ENCODE assay signal across 14 cellular contexts in the genomic region with DNA sequence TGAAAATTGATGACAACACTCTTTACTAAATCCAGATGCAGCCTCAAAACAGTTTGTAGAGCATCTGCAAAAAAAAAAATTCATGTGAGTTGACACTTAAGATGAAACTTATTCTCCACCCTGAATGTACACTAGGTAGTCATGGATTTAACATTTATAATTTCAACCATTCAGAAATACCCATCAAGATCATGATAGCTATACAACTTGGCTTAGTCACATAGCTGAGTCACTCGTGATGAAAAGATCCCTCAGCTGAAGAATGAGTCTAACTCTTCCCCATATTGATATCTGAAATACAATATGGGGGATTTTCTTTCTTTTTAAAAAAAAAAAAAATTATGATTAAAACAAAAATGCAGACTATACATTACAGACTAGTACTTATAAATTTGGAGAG.
A peak's percentile ranks its signal among the peaks of the same experiment; 100 is the strongest.
DNase-seq lines count a peak whose midpoint lies in the region; TF ChIP-seq lines count a peak whose summit lies in the region.
"Had no signal": no experiment of that assay in that cellular context is flagged by ENCODE, and none has a peak within 500 bp of the region (broad histone marks: within the 10 kb centered on the region; RNA-seq: fewer than 3 reads in every experiment).

No MANE protein-coding gene starts in this region.

- TF ChIP-seq CTCF in brain microvascular endothelial cell (IDR thresholded peaks at IDR 0.05; ENCODE audit: low read depth, low read length, missing control alignments) = no peak
- TF ChIP-seq CTCF in osteoblast (IDR thresholded peaks at IDR 0.05; ENCODE audit: extremely low read depth, low read depth, low read length) = no peak
- no peak for TF ChIP-seq CTCF in BE2C (IDR thresholded peaks at IDR 0.05; ENCODE audit: low read depth, low read length)

- in situ Hi-C loops in brain microvascular endothelial cell (cut with HindIII; ENCODE audit: low pct_ligation_motif_present, low sequenced_read_pairs) = no loop called here

- peak overlapping the region; percentile 78 for H3K27ac Mint-ChIP-seq in activated T-cell treated with anti-CD3 and anti-CD28 coated beads, Interleukin-2, amount 50 U/mL, for 24 hours
- H3K27ac Mint-ChIP-seq: B cell, nephron had no signal

- H3K4me3 Mint-ChIP-seq in activated T-cell treated with anti-CD3 and anti-CD28 coated beads, Interleukin-2, amount 50 U/mL, for 24 hours = no peak overlapping the region
- H3K4me3 Mint-ChIP-seq: B cell, nephron had no signal

- H3K9me3 ChIP-seq in osteoblast (ENCODE audit: low read depth, low read length) = no peaks in the 10 kb centered on the region
- peaks cover 6% of the 10 kb centered on the region; the same call in 1 of the 2 replicates for H3K9me3 ChIP-seq in BE2C

- H3K27me3 Mint-ChIP-seq in activated T-cell treated with anti-CD3 and anti-CD28 coated beads, Interleukin-2, amount 50 U/mL, for 24 hours = no peaks in the 10 kb centered on the region
- H3K27me3 Mint-ChIP-seq: B cell had no signal

- no peak overlapping the region for H2AFZ ChIP-seq in osteoblast (ENCODE audit: low read length)

- H3K4me1 ChIP-seq in osteoblast (ENCODE audit: insufficient read depth, low read length) = peaks cover 41% of the 10 kb centered on the region
- peaks cover 8% of the 10 kb centered on the region for H3K4me1 ChIP-seq in BE2C

- H3K4me3 ChIP-seq in brain microvascular endothelial cell (ENCODE audit: low read depth, low read length) (no peak overlapping the region), osteoblast (ENCODE audit: insufficient read depth, low read length) (no peak overlapping the region), BE2C (ENCODE audit: low read depth, low read length) (no peak overlapping the region)
- H3K4me3 ChIP-seq: esophagus squamous epithelium had no signal

- H3K36me3 ChIP-seq in brain microvascular endothelial cell (replicated peaks) = no peaks in the 10 kb centered on the region
- H3K36me3 ChIP-seq in osteoblast (ENCODE audit: insufficient read depth, low read length) = no peaks in the 10 kb centered on the region
- no peaks in the 10 kb centered on the region for H3K36me3 ChIP-seq in BE2C
- H3K36me3 ChIP-seq: esophagus squamous epithelium had no signal

- no peak overlapping the region for H3K4me2 ChIP-seq in osteoblast (ENCODE audit: insufficient read depth, low read length)
- H3K4me2 ChIP-seq: KMS-11 had no signal

- H3K27me3 ChIP-seq in brain microvascular endothelial cell (replicated peaks) = no peaks in the 10 kb centered on the region
- no peaks in the 10 kb centered on the region for H3K27me3 ChIP-seq in osteoblast (ENCODE audit: insufficient read depth, low read length)
- H3K27me3 ChIP-seq in BE2C = no peaks in the 10 kb centered on the region
- H3K27me3 ChIP-seq: esophagus squamous epithelium had no signal

- no peaks in the 10 kb centered on the region for H3K79me2 ChIP-seq in osteoblast (ENCODE audit: insufficient read depth, low read length)

- H3K9me3 Mint-ChIP-seq in activated T-cell treated with anti-CD3 and anti-CD28 coated beads, Interleukin-2, amount 50 U/mL, for 24 hours = peaks cover 30% of the 10 kb centered on the region

- H3K36me3 Mint-ChIP-seq in activated T-cell treated with anti-CD3 and anti-CD28 coated beads, Interleukin-2, amount 50 U/mL, for 24 hours (ENCODE audit: low read depth) = peaks cover 23% of the 10 kb centered on the region

- H3K27ac ChIP-seq in brain microvascular endothelial cell (peak overlapping the region; percentile 46), osteoblast (ENCODE audit: low read depth, low read length) (peak overlapping the region; percentile 60)
- H3K27ac ChIP-seq: KMS-11 had no signal

- peaks cover 78% of the 10 kb centered on the region for H3K4me1 Mint-ChIP-seq in activated T-cell treated with anti-CD3 and anti-CD28 coated beads, Interleukin-2, amount 50 U/mL, for 24 hours (ENCODE audit: low read depth)
- H3K4me1 Mint-ChIP-seq: nephron had no signal

- no peaks in the 10 kb centered on the region for H4K20me1 ChIP-seq in osteoblast (ENCODE audit: insufficient read depth, low read length)

- no peak for DNase-seq in activated T-cell treated with anti-CD3 and anti-CD28 coated beads, Interleukin-2, amount 50 U/mL, for 24 hours
- DNase-seq in activated T-cell treated with anti-CD3 and anti-CD28 coated beads, Interleukin-2, amount 50 U/mL, for 1 hour = no peak
- peak; percentile 71 for DNase-seq in HT1080 (ENCODE audit: low read depth)
- DNase-seq in brain microvascular endothelial cell = peak; percentile 81
- DNase-seq in osteoblast (ENCODE audit: insufficient read length, low spot score, missing footprints) = peak; percentile 85
- no peak for DNase-seq in ureter (ENCODE audit: low spot score)
- no peak for DNase-seq in NCI-H1436 treated with DMSO at 0.1 percent for 48 hours (lab: John Stamatoyannopoulos, UW)
- no peak for DNase-seq in BE2C
- DNase-seq: central memory CD4-positive, alpha-beta T cell; esophagus squamous epithelium; small intestine had no signal

Comparison
In these comparisons a context has a peak if more than half of its experiments do, and no peak if none do; other contexts are left out.
1. DNase-seq: peak in HT1080 (single experiment), brain microvascular endothelial cell (single experiment) and osteoblast (single experiment); none in activated T-cell treated with anti-CD3 and anti-CD28 coated beads, Interleukin-2, amount 50 U/mL, for 24 hours (single experiment), activated T-cell treated with anti-CD3 and anti-CD28 coated beads, Interleukin-2, amount 50 U/mL, for 1 hour (single experiment), ureter (single experiment), NCI-H1436 treated with DMSO at 0.1 percent for 48 hours (single experiment) and BE2C (single experiment).